Comparison of ENCODE assay signal across 8 cellular contexts in genomic region chr7:158407581-158408331, GRCh38.
A peak's percentile ranks its signal among the peaks of the same experiment; 100 is the strongest.
DNase-seq lines count a peak whose midpoint lies in the region; ATAC-seq and TF ChIP-seq lines count a peak whose summit lies in the region.

No MANE protein-coding gene starts in this region.

- H3K4me2 ChIP-seq in smooth muscle cell: no peak overlapping the region

- intact Hi-C loops in Right ventricle myocardium superior (cut with DNase I) (no loop called here), cardiac septum (cut with DNase I) (no loop called here)

- no peaks in the 10 kb centered on the region for H3K36me3 ChIP-seq in smooth muscle cell (ENCODE audit: low read depth)

- H3K27ac ChIP-seq in smooth muscle cell (ENCODE audit: low read depth): no peak overlapping the region

- H3K4me1 Mint-ChIP-seq in activated naive CD8-positive, alpha-beta T cell treated with anti-CD3 and anti-CD28 coated beads for 36 hours: no peaks in the 10 kb centered on the region

- no peaks in the 10 kb centered on the region for H3K79me2 ChIP-seq in smooth muscle cell (ENCODE audit: low read depth)

- TF ChIP-seq CTCF in smooth muscle cell (IDR thresholded peaks at IDR 0.05; ENCODE audit: borderline replicate concordance, insufficient read depth, poor library complexity, severe bottlenecking): peak; percentile 46

- no peak overlapping the region for H3K9ac ChIP-seq in smooth muscle cell (ENCODE audit: low read depth)

- no peak for DNase-seq in Right ventricle myocardium superior
- DNase-seq in cardiac septum (ENCODE audit: low spot score): no peak
- DNase-seq in NCI-H69 (lab: John Stamatoyannopoulos, UW): peak; percentile 80
- DNase-seq in smooth muscle cell (lab: John Stamatoyannopoulos, UW; ENCODE audit: unreplicated experiment): no peak
- no peak for DNase-seq in activated naive CD8-positive, alpha-beta T cell treated with anti-CD3 and anti-CD28 coated beads for 36 hours
- DNase-seq in SKM-1 (lab: John Stamatoyannopoulos, UW; ENCODE audit: unreplicated experiment): no peak

- H4K20me1 ChIP-seq in smooth muscle cell (ENCODE audit: low read depth): no peaks in the 10 kb centered on the region

- no peaks in the 10 kb centered on the region for H3F3A ChIP-seq in smooth muscle cell (ENCODE audit: low read depth)

- 68% methylated on average over 10 of the region's 17 CpGs for WGBS in smooth muscle cell (ENCODE audit: low lambda C conversion rate)

- no peaks in the 10 kb centered on the region for H3K36me3 Mint-ChIP-seq in activated naive CD8-positive, alpha-beta T cell treated with anti-CD3 and anti-CD28 coated beads for 36 hours

- no peaks in the 10 kb centered on the region for H3K9me3 Mint-ChIP-seq in activated naive CD8-positive, alpha-beta T cell treated with anti-CD3 and anti-CD28 coated beads for 36 hours

- no peak overlapping the region for H3K27ac Mint-ChIP-seq in activated naive CD8-positive, alpha-beta T cell treated with anti-CD3 and anti-CD28 coated beads for 36 hours

- no peaks in the 10 kb centered on the region for H3K4me1 ChIP-seq in smooth muscle cell (ENCODE audit: low read depth)

- H3K4me3 Mint-ChIP-seq in activated naive CD8-positive, alpha-beta T cell treated with anti-CD3 and anti-CD28 coated beads for 36 hours: no peak overlapping the region

- ATAC-seq in Right ventricle myocardium superior (ENCODE audit: poor library complexity) (peak; percentile 51), esophagus mucosa (peak; percentile 42), GM19452 (IDR thresholded peaks at IDR 0.05; ENCODE audit: unreplicated experiment) (no peak)

- H2AFZ ChIP-seq in smooth muscle cell (ENCODE audit: low read depth): no peak overlapping the region

- no peaks in the 10 kb centered on the region for H3K9me3 ChIP-seq in smooth muscle cell (replicated peaks; ENCODE audit: low read depth)

- H3K27me3 Mint-ChIP-seq in activated naive CD8-positive, alpha-beta T cell treated with anti-CD3 and anti-CD28 coated beads for 36 hours: peaks cover 3% of the 10 kb centered on the region

- no peaks in the 10 kb centered on the region for H3K27me3 ChIP-seq in smooth muscle cell (ENCODE audit: low read depth)

- no peak overlapping the region for H3K4me3 ChIP-seq in smooth muscle cell
